Comparison of ENCODE assay signal across 9 cellular contexts in the genomic region with DNA sequence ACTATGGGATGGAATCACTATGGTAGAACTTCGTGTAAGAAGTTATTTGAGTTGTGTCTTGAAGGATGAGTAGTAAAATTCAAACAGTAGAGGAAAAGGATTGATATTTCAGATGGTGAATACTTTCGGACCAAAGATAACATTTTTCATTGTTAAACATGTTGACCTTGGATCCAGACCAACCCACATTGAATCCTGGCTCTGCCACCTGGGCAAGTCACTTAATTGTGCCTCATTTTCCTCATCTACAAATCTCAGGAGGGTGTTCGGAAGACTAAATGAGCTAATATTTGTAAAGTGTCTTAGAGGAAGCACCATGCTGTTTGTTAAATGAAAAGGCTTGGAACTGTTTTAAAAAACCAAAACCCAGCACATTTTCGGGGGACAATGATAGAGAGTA. TPM values are rescaled to one million over a fixed set of nuclear protein-coding genes. Genes with fewer than 3 reads are reported as not detected.
DNase-seq lines count a peak whose midpoint lies in the region; ATAC-seq and TF ChIP-seq lines count a peak whose summit lies in the region.
"Had no signal": no experiment of that assay in that cellular context is flagged by ENCODE, and none has a peak within 500 bp of the region (broad histone marks: within the 10 kb centered on the region; RNA-seq: fewer than 3 reads in every experiment).

No MANE protein-coding gene starts in this region.

- peak overlapping the region; percentile 72 for H3K4me3 ChIP-seq in SJSA1
- no peak overlapping the region for H3K4me3 ChIP-seq in esophagus muscularis mucosa

- TF ChIP-seq CTCF in esophagus muscularis mucosa (IDR thresholded peaks at IDR 0.05) = no peak

- no peak for TF ChIP-seq POLR2A in esophagus muscularis mucosa (IDR thresholded peaks at IDR 0.05; ENCODE audit: low read depth)

- intact Hi-C loops in esophagus muscularis mucosa (cut with DNase I) = no loop called here

- H3K27ac Mint-ChIP-seq in activated T-cell treated with anti-CD3 and anti-CD28 coated beads, Interleukin-2, amount 50 U/mL, for 24 hours = peak overlapping the region; percentile 93
- no peak overlapping the region for H3K27ac Mint-ChIP-seq in stimulated activated naive B cell treated with anti-CD40 and anti-IgM and Interleukin-4, amounts not matched to agents 10 μg/mL and 1 μg/mL and 100 μg/mL, for 72 hours

- 0 out of 2 replicates have a peak overlapping the region, but pooled peaks have one; percentile 90 for H3K27ac ChIP-seq in SJSA1
- H3K27ac ChIP-seq in esophagus muscularis mucosa (replicated peaks in 1 of 4) = peak overlapping the region in 3 of 4 donors; percentile 87 to 91 (median 90)

- H3K4me1 Mint-ChIP-seq in activated T-cell treated with anti-CD3 and anti-CD28 coated beads, Interleukin-2, amount 50 U/mL, for 24 hours (ENCODE audit: low read depth) = peaks cover 35% of the 10 kb centered on the region
- peaks cover 8 to 20% of the 10 kb centered on the region in 2 donors for H3K4me1 Mint-ChIP-seq in stimulated activated naive B cell treated with anti-CD40 and anti-IgM and Interleukin-4, amounts not matched to agents 10 μg/mL and 1 μg/mL and 100 μg/mL, for 72 hours

- H3K36me3 Mint-ChIP-seq in activated T-cell treated with anti-CD3 and anti-CD28 coated beads, Interleukin-2, amount 50 U/mL, for 24 hours (ENCODE audit: low read depth) = peaks cover 21% of the 10 kb centered on the region
- no peaks in the 10 kb centered on the region for H3K36me3 Mint-ChIP-seq in stimulated activated naive B cell treated with anti-CD40 and anti-IgM and Interleukin-4, amounts not matched to agents 10 μg/mL and 1 μg/mL and 100 μg/mL, for 72 hours

- DNase-seq in activated T-cell treated with anti-CD3 and anti-CD28 coated beads, Interleukin-2, amount 50 U/mL, for 24 hours = no peak
- DNase-seq in activated T-cell treated with anti-CD3 and anti-CD28 coated beads, Interleukin-2, amount 50 U/mL, for 48 hours = no peak
- DNase-seq in SJSA1 (ENCODE audit: low read depth in 1 of 2, low spot score in 2 of 2) (no peak), esophagus muscularis mucosa (ENCODE audit: extremely low spot score) (no peak), ecto neural progenitor cell (ENCODE audit: low spot score) (no peak), globus pallidus (ENCODE audit: low spot score) (no peak)
- no peak for DNase-seq in stimulated activated naive B cell treated with anti-CD40 and anti-IgM and Interleukin-4, amounts not matched to agents 10 μg/mL and 1 μg/mL and 100 μg/mL, for 72 hours

- H3K4me1 ChIP-seq in SJSA1 (replicated peaks) = peaks cover 30% of the 10 kb centered on the region
- peaks cover 11 to 43% (median 38%) of the 10 kb centered on the region in 4 donors for H3K4me1 ChIP-seq in esophagus muscularis mucosa

- no peak for ATAC-seq in stimulated activated naive B cell treated with anti-CD40 and anti-IgM and Interleukin-4, amounts not matched to agents 10 μg/mL and 1 μg/mL and 100 μg/mL, for 72 hours (replicated peaks)
- no peak for ATAC-seq in GM21717 (IDR thresholded peaks at IDR 0.05; ENCODE audit: unreplicated experiment)
- ATAC-seq: Right ventricle myocardium inferior had no signal

- H3K27me3 ChIP-seq in SJSA1 (replicated peaks) (no peaks in the 10 kb centered on the region), esophagus muscularis mucosa (peaks cover 0 to 3% (median 0%) of the 10 kb centered on the region in 4 donors)

- H3K9me3 ChIP-seq in SJSA1 (replicated peaks) (no peaks in the 10 kb centered on the region), esophagus muscularis mucosa (no peaks in the 10 kb centered on the region)

- H3K4me3 Mint-ChIP-seq in activated T-cell treated with anti-CD3 and anti-CD28 coated beads, Interleukin-2, amount 50 U/mL, for 24 hours = peak overlapping the region; percentile 81
- H3K4me3 Mint-ChIP-seq in stimulated activated naive B cell treated with anti-CD40 and anti-IgM and Interleukin-4, amounts not matched to agents 10 μg/mL and 1 μg/mL and 100 μg/mL, for 72 hours = peak overlapping the region; percentile 84

- H3K36me3 ChIP-seq in SJSA1 (no peaks in the 10 kb centered on the region), esophagus muscularis mucosa (no peaks in the 10 kb centered on the region)

- H3K9me3 Mint-ChIP-seq in activated T-cell treated with anti-CD3 and anti-CD28 coated beads, Interleukin-2, amount 50 U/mL, for 24 hours = no peaks in the 10 kb centered on the region
- no peaks in the 10 kb centered on the region for H3K9me3 Mint-ChIP-seq in stimulated activated naive B cell treated with anti-CD40 and anti-IgM and Interleukin-4, amounts not matched to agents 10 μg/mL and 1 μg/mL and 100 μg/mL, for 72 hours

- WGBS in esophagus muscularis mucosa = 62% methylated on average over 4 of the region's 4 CpGs

- peaks cover 10% of the 10 kb centered on the region for H3K27me3 Mint-ChIP-seq in activated T-cell treated with anti-CD3 and anti-CD28 coated beads, Interleukin-2, amount 50 U/mL, for 24 hours
- no peaks in the 10 kb centered on the region for H3K27me3 Mint-ChIP-seq in stimulated activated naive B cell treated with anti-CD40 and anti-IgM and Interleukin-4, amounts not matched to agents 10 μg/mL and 1 μg/mL and 100 μg/mL, for 72 hours

- no peak for TF ChIP-seq EP300 in esophagus muscularis mucosa (IDR thresholded peaks at IDR 0.05)

RNA-seq across cellular contexts. Expression of a gene that starts 1.4 kb away (rescaled TPM):
- 24.4 and 35.1 TPM in 2 replicates for total RNA-seq in SJSA1 (2014; rRNA removed; shearing (Covaris generic))
- 10 to 100 TPM; 15.9 to 23.4 (median 21.6) TPM for total RNA-seq in esophagus muscularis mucosa

RNA-seq across cellular contexts. Expression of a gene that starts 4.7 kb away (rescaled TPM):
- 0.32 and 0.75 TPM in 2 replicates for total RNA-seq in SJSA1 (2014; rRNA removed; shearing (Covaris generic))
- total RNA-seq in esophagus muscularis mucosa = 1 to 10 TPM in 1 of 4 donors, under 1 TPM in 2, not detected in 1; 0.23 to 1.3 (median 0.91) TPM

RNA-seq across cellular contexts. Expression of a gene that starts 56.7 kb away (rescaled TPM):
- total RNA-seq in SJSA1 (2014; rRNA removed; shearing (Covaris generic)) = 20.4 and 26.7 TPM in 2 replicates
- 1 to 10 TPM; 6.2 to 9.9 (median 9.4) TPM for total RNA-seq in esophagus muscularis mucosa
